In genomic region chr5:71924980-71925379, GRCh38 we compare ENCODE assay signal across 12 cellular contexts.
DNase-seq lines count a peak whose midpoint lies in the region; TF ChIP-seq lines count a peak whose summit lies in the region.
"Had no signal": no experiment of that assay in that cellular context is flagged by ENCODE, and none has a peak within 500 bp of the region (broad histone marks: within the 10 kb centered on the region; RNA-seq: fewer than 3 reads in every experiment).

No MANE protein-coding gene starts in this region.

- peak; percentile 70 for DNase-seq in GM23248
- peak; percentile 18 for DNase-seq in NCI-H510A (lab: John Stamatoyannopoulos, UW)
- DNase-seq in dedifferentiated amniotic fluid mesenchymal stem cell (ENCODE audit: extremely low spot score), result peak; percentile 54
- DNase-seq in neural progenitor cell (ENCODE audit: low spot score), result no peak
- DNase-seq in activated CD8-positive, alpha-beta memory T cell treated with anti-CD3 and anti-CD28 coated beads, Interleukin-2, amount 50 U/mL, for 4 hours, result no peak
- DNase-seq in occipital lobe (lab: John Stamatoyannopoulos, UW), result no peak
- no peak for DNase-seq in tibial nerve (ENCODE audit: low spot score in 2 of 2)
- no peak for DNase-seq in retina
- DNase-seq: effector memory CD8-positive, alpha-beta T cell; stimulated activated CD4-positive, alpha-beta T cell treated with anti-CD3 and anti-CD28 coated beads, Interleukin-2, amount 100 ng/mL, for 24 hours had no signal

- peaks cover 18% of the 10 kb centered on the region for H3K9me3 Mint-ChIP-seq in neural progenitor cell

- H3K27me3 Mint-ChIP-seq in neural progenitor cell (ENCODE audit: insufficient read depth, low read depth), result peaks cover 4% of the 10 kb centered on the region

- H3K4me2 ChIP-seq in GM23248 (ENCODE audit: unreplicated experiment) (peak overlapping the region; percentile 68), neural progenitor cell (no peak overlapping the region)

- no peak for TF ChIP-seq CTCF in neural progenitor cell (IDR thresholded peaks at IDR 0.05)
- TF ChIP-seq CTCF in tibial nerve (IDR thresholded peaks at IDR 0.05), result no peak

- H3K4me3 ChIP-seq in GM23248 (no peak overlapping the region; the same call in 1 of the 2 replicates), neural progenitor cell (no peak overlapping the region), tibial nerve (no peak overlapping the region)
- H3K4me3 ChIP-seq: SK-N-MC had no signal

- no peaks in the 10 kb centered on the region for H3K9me2 ChIP-seq in GM23248 (ENCODE audit: insufficient read depth)

- no peaks in the 10 kb centered on the region for H3K36me3 ChIP-seq in GM23248 (ENCODE audit: low read depth)
- H3K36me3 ChIP-seq in neural progenitor cell, result no peaks in the 10 kb centered on the region
- H3K36me3 ChIP-seq in tibial nerve, result no peaks in the 10 kb centered on the region

- H3K9me3 ChIP-seq in GM23248 (ENCODE audit: low read depth), result no peaks in the 10 kb centered on the region
- no peaks in the 10 kb centered on the region for H3K9me3 ChIP-seq in neural progenitor cell (ENCODE audit: low read depth)
- H3K9me3 ChIP-seq in tibial nerve, result peaks cover 0 to 9% (median 0%) of the 10 kb centered on the region in 4 donors

- H3K27me3 ChIP-seq in GM23248 (replicated peaks; ENCODE audit: insufficient read depth) (no peaks in the 10 kb centered on the region), neural progenitor cell (no peaks in the 10 kb centered on the region), tibial nerve (no peaks in the 10 kb centered on the region)

- H3K4me1 Mint-ChIP-seq in neural progenitor cell, result peaks cover 17% of the 10 kb centered on the region
- H3K4me1 Mint-ChIP-seq: memory B cell had no signal

- H3K27ac Mint-ChIP-seq in neural progenitor cell, result peak overlapping the region; percentile 12
- H3K27ac Mint-ChIP-seq: effector memory CD8-positive, alpha-beta T cell; memory B cell had no signal

- H3K27ac ChIP-seq in GM23248, result peak overlapping the region; percentile 76
- H3K27ac ChIP-seq in neural progenitor cell, result no peak overlapping the region
- peak overlapping the region in 1 of 4 donors; percentile 5 for H3K27ac ChIP-seq in tibial nerve
- H3K27ac ChIP-seq: SK-N-MC had no signal

- no peaks in the 10 kb centered on the region for H3K36me3 Mint-ChIP-seq in neural progenitor cell
- H3K36me3 Mint-ChIP-seq: memory B cell had no signal

- peaks cover 35% of the 10 kb centered on the region for H3F3A ChIP-seq in GM23248 (ENCODE audit: insufficient read depth)
- H3F3A ChIP-seq in neural progenitor cell (ENCODE audit: low read depth), result no peaks in the 10 kb centered on the region

- 16 to 17% methylated on average over 3 of the region's 3 CpGs for WGBS in GM23248 (ENCODE audit: low coverage in 1 of 2, low lambda C conversion rate in 2 of 2, missing lambda C conversion rate in 2 of 2), 2 experiments
- WGBS in tibial nerve, 2 donors, result 45 to 53% methylated on average over 3 of the region's 3 CpGs

- H4K20me1 ChIP-seq in GM23248 (ENCODE audit: insufficient read depth) (no peaks in the 10 kb centered on the region), neural progenitor cell (ENCODE audit: low read depth) (no peaks in the 10 kb centered on the region)

- TF ChIP-seq POLR2A in tibial nerve (IDR thresholded peaks at IDR 0.05), result no peak

- H3K4me1 ChIP-seq in GM23248 (ENCODE audit: insufficient read depth) (peaks cover 45% of the 10 kb centered on the region), neural progenitor cell (peaks cover 21% of the 10 kb centered on the region), tibial nerve (no peaks in the 10 kb centered on the region)

- in situ Hi-C loops in GM23248 (cut with MboI), result no loop called here

- H3K9ac ChIP-seq in GM23248, result 0 out of 2 replicates have a peak overlapping the region, but pooled peaks have one; percentile 2
- no peak overlapping the region for H3K9ac ChIP-seq in neural progenitor cell

- no peak for TF ChIP-seq EP300 in tibial nerve (IDR thresholded peaks at IDR 0.05)

- H3K79me2 ChIP-seq in GM23248 (ENCODE audit: insufficient read depth) (no peaks in the 10 kb centered on the region), neural progenitor cell (ENCODE audit: low read depth) (no peaks in the 10 kb centered on the region)

- H3K4me3 Mint-ChIP-seq in neural progenitor cell, result no peak overlapping the region
- H3K4me3 Mint-ChIP-seq: effector memory CD8-positive, alpha-beta T cell; memory B cell had no signal

- H2AFZ ChIP-seq in GM23248, result peak overlapping the region; percentile 37
- H2AFZ ChIP-seq in neural progenitor cell (replicated peaks), result peak overlapping the region; percentile 37

Comparison
In these comparisons a context has a peak if more than half of its experiments do, and no peak if none do; other contexts are left out.
1. DNase-seq: peak in GM23248 (single experiment), NCI-H510A (single experiment) and dedifferentiated amniotic fluid mesenchymal stem cell (single experiment); none in neural progenitor cell (single experiment), activated CD8-positive, alpha-beta memory T cell treated with anti-CD3 and anti-CD28 coated beads, Interleukin-2, amount 50 U/mL, for 4 hours (single experiment), occipital lobe (single experiment), tibial nerve (0 of 2) and retina (single experiment).